In genomic region chr3:128618398-128618726, GRCh38 we compare ENCODE assay signal across 8 cellular contexts. TPM values are rescaled to one million over a fixed set of nuclear protein-coding genes. Genes with fewer than 3 reads are reported as not detected.
A peak's percentile ranks its signal among the peaks of the same experiment; 100 is the strongest.
DNase-seq lines count a peak whose midpoint lies in the region; ATAC-seq and TF ChIP-seq lines count a peak whose summit lies in the region.

No MANE protein-coding gene starts in this region.

- ATAC-seq in naive thymus-derived CD4-positive, alpha-beta T cell, result no peak

- H3K4me1 ChIP-seq in BE2C, result no peaks in the 10 kb centered on the region
- H3K4me1 ChIP-seq in naive thymus-derived CD4-positive, alpha-beta T cell (ENCODE audit: control insufficient read depth in 2 of 2, insufficient read depth in 2 of 2, low read length in 2 of 2), result peaks cover 16 to 19% of the 10 kb centered on the region in 2 donors

- no peaks in the 10 kb centered on the region for H3K27me3 Mint-ChIP-seq in chondrocyte (ENCODE audit: low read depth)
- no peaks in the 10 kb centered on the region for H3K27me3 Mint-ChIP-seq in naive thymus-derived CD4-positive, alpha-beta T cell

- CTCF ChIA-PET in naive thymus-derived CD4-positive, alpha-beta T cell (lab: Charles Lee), result interaction anchor here (0.6 to 1.8 kb wide), 13 partner anchors 9 to 698 kb away, joined by 3 to 7 read pairs (median 4); partner anchors contain the start of gene RPN1

- H3K27ac ChIP-seq in naive thymus-derived CD4-positive, alpha-beta T cell (ENCODE audit: low read depth, low read length), result peak overlapping the region; percentile 88

- H3K36me3 Mint-ChIP-seq in chondrocyte (ENCODE audit: low read depth), result peaks cover 24% of the 10 kb centered on the region
- H3K36me3 Mint-ChIP-seq in naive thymus-derived CD4-positive, alpha-beta T cell, result peaks cover 4 to 30% (median 10%) of the 10 kb centered on the region in 5 donors

- peaks cover 22% of the 10 kb centered on the region for H3K4me1 Mint-ChIP-seq in chondrocyte (ENCODE audit: low read depth)
- peaks cover 10 to 36% (median 33%) of the 10 kb centered on the region in 7 donors for H3K4me1 Mint-ChIP-seq in naive thymus-derived CD4-positive, alpha-beta T cell

- no peaks in the 10 kb centered on the region for H3K27me3 ChIP-seq in BE2C
- H3K27me3 ChIP-seq in naive thymus-derived CD4-positive, alpha-beta T cell (ENCODE audit: control insufficient read depth in 2 of 2, insufficient read depth in 2 of 2, low read length in 2 of 2), result no peaks in the 10 kb centered on the region

- POLR2A ChIA-PET in naive thymus-derived CD4-positive, alpha-beta T cell (lab: Charles Lee), result interaction anchor here (0.7 to 3.3 kb wide), 9 partner anchors 31 to 646 kb away, joined by 3 to 24 read pairs (median 4); partner anchors contain the start of genes ACAD9 and RPN1

- H3K4me3 Mint-ChIP-seq in chondrocyte (ENCODE audit: unreplicated experiment), result peak overlapping the region; percentile 92
- H3K4me3 Mint-ChIP-seq in naive thymus-derived CD4-positive, alpha-beta T cell, result peak overlapping the region; percentile 94 to 99 (median 97)

- TF ChIP-seq CTCF in BE2C (IDR thresholded peaks at IDR 0.05; ENCODE audit: low read depth, low read length) (no peak), chondrocyte (IDR thresholded peaks at IDR 0.05) (no peak)

- H3K9me3 ChIP-seq in BE2C, result no peaks in the 10 kb centered on the region
- no peaks in the 10 kb centered on the region for H3K9me3 ChIP-seq in naive thymus-derived CD4-positive, alpha-beta T cell (ENCODE audit: control insufficient read depth in 2 of 3, low read length in 3 of 3)

- peaks cover 43% of the 10 kb centered on the region for H3K36me3 ChIP-seq in BE2C
- peaks cover 8 to 41% (median 15%) of the 10 kb centered on the region in 3 experiments for H3K36me3 ChIP-seq in naive thymus-derived CD4-positive, alpha-beta T cell (ENCODE audit: control insufficient read depth in 2 of 3, insufficient read depth in 3 of 3, low read length in 3 of 3)

- H3K4me3 ChIP-seq in BE2C (ENCODE audit: low read depth, low read length), result peak overlapping the region; percentile 67
- H3K4me3 ChIP-seq in Jurkat, Clone E6-1 (ENCODE audit: low read length), result peak overlapping the region; percentile 78
- H3K4me3 ChIP-seq in naive thymus-derived CD4-positive, alpha-beta T cell (ENCODE audit: low read length), result peak overlapping the region; percentile 99

- peak overlapping the region; percentile 88 for H3K27ac Mint-ChIP-seq in chondrocyte (ENCODE audit: unreplicated experiment)
- peak overlapping the region; percentile 92 to 98 (median 97) for H3K27ac Mint-ChIP-seq in naive thymus-derived CD4-positive, alpha-beta T cell

- intact Hi-C loops in naive thymus-derived CD4-positive, alpha-beta T cell (cut with micrococcal nuclease), result loop anchor here (2.0 to 5.0 kb wide), 4 partner anchors 409 to 1494 kb away; partner anchors contain the start of gene COPG1 (in 1 of the 2)

- H3K9me3 Mint-ChIP-seq in chondrocyte (ENCODE audit: low read depth), result no peaks in the 10 kb centered on the region
- H3K9me3 Mint-ChIP-seq in naive thymus-derived CD4-positive, alpha-beta T cell, result peaks cover 0 to 4% (median 0%) of the 10 kb centered on the region in 11 donors

- DNase-seq in BE2C (no peak), chondrocyte (ENCODE audit: low spot score) (no peak), COLO668 (lab: John Stamatoyannopoulos, UW; ENCODE audit: unreplicated experiment) (no peak), pons (ENCODE audit: low spot score) (no peak), foreskin melanocyte (no peak), GM19240 (ENCODE audit: insufficient read length, low spot score) (no peak)
- no peak for DNase-seq in Jurkat, Clone E6-1 (ENCODE audit: low read depth, low spot score)
- no peak for DNase-seq in naive thymus-derived CD4-positive, alpha-beta T cell

RNA-seq across cellular contexts. Expression of gene RPN1, which starts 32.3 kb away (rescaled TPM):
- polyA plus RNA-seq in BE2C (2012; ENCODE audit: insufficient read depth, insufficient read length, low read depth), result 221 TPM
- 165 TPM for polyA plus RNA-seq in Jurkat, Clone E6-1 (2012; ENCODE audit: insufficient read depth, insufficient read length)
- 209 to 293 TPM (median 213 TPM) in 3 replicates for total RNA-seq in chondrocyte
- 100 to 1,000 TPM in 2 of 5 experiments, 10 to 100 TPM in 3; 76.7 to 203 (median 88.5) TPM for total RNA-seq in naive thymus-derived CD4-positive, alpha-beta T cell
- polyA plus RNA-seq in naive thymus-derived CD4-positive, alpha-beta T cell, result 100 to 1,000 TPM; 180 to 190 TPM
